1 cellular context compared by ENCODE assay signal in the genomic region with DNA sequence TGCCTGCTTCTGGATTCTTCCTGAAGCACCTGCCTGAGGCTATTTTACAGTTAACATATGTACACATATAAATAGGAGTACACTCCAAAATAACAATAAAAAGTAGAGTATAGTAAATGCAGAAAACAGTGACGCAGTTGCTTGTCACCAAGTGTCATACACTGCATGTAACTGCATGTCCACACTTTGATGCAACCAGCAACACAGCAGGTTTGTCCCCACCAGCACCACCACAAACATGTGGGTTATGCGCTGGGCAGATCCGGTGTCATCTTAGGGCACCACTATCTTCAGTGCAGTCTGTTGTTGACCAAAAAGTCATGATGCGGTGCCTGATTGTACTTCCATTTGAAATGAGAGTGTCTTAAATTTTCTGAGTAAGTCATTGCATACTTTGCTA.
TF ChIP-seq lines count a peak whose summit lies in the region.

No MANE protein-coding gene starts in this region.

TF ChIP-seq in HepG2, 621 proteins besides CTCF, POLR2A, EP300 and RAD21:
- TF ChIP-seq ZBTB1 (CRISPR knock-in tag; IDR thresholded peaks at IDR 0.05; ENCODE audit: borderline replicate concordance): no peak
- TF ChIP-seq HMG20A (CRISPR knock-in tag; IDR thresholded peaks at IDR 0.05; ENCODE audit: borderline replicate concordance): no peak
- no peak for TF ChIP-seq HNRNPUL1 (IDR thresholded peaks at IDR 0.05; ENCODE audit: low read depth, low read length)
- no peak for TF ChIP-seq ZNF781 (CRISPR knock-in tag; IDR thresholded peaks at IDR 0.05; ENCODE audit: borderline replicate concordance, not compliant biosample characterization)
- TF ChIP-seq, protein P1, sequence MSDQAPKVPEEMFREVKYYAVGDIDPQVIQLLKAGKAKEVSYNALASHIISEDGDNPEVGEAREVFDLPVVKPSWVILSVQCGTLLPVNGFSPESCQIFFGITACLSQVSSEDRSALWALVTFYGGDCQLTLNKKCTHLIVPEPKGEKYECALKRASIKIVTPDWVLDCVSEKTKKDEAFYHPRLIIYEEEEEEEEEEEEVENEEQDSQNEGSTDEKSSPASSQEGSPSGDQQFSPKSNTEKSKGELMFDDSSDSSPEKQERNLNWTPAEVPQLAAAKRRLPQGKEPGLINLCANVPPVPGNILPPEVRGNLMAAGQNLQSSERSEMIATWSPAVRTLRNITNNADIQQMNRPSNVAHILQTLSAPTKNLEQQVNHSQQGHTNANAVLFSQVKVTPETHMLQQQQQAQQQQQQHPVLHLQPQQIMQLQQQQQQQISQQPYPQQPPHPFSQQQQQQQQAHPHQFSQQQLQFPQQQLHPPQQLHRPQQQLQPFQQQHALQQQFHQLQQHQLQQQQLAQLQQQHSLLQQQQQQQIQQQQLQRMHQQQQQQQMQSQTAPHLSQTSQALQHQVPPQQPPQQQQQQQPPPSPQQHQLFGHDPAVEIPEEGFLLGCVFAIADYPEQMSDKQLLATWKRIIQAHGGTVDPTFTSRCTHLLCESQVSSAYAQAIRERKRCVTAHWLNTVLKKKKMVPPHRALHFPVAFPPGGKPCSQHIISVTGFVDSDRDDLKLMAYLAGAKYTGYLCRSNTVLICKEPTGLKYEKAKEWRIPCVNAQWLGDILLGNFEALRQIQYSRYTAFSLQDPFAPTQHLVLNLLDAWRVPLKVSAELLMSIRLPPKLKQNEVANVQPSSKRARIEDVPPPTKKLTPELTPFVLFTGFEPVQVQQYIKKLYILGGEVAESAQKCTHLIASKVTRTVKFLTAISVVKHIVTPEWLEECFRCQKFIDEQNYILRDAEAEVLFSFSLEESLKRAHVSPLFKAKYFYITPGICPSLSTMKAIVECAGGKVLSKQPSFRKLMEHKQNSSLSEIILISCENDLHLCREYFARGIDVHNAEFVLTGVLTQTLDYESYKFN (CRISPR knock-in tag; conservative IDR thresholded peaks at IDR 0.05): no peak
- no peak for TF ChIP-seq ELF3 (CRISPR knock-in tag; IDR thresholded peaks at IDR 0.05)
- TF ChIP-seq ZNF12 (CRISPR knock-in tag; IDR thresholded peaks at IDR 0.05): no peak
- TF ChIP-seq, protein P2, sequence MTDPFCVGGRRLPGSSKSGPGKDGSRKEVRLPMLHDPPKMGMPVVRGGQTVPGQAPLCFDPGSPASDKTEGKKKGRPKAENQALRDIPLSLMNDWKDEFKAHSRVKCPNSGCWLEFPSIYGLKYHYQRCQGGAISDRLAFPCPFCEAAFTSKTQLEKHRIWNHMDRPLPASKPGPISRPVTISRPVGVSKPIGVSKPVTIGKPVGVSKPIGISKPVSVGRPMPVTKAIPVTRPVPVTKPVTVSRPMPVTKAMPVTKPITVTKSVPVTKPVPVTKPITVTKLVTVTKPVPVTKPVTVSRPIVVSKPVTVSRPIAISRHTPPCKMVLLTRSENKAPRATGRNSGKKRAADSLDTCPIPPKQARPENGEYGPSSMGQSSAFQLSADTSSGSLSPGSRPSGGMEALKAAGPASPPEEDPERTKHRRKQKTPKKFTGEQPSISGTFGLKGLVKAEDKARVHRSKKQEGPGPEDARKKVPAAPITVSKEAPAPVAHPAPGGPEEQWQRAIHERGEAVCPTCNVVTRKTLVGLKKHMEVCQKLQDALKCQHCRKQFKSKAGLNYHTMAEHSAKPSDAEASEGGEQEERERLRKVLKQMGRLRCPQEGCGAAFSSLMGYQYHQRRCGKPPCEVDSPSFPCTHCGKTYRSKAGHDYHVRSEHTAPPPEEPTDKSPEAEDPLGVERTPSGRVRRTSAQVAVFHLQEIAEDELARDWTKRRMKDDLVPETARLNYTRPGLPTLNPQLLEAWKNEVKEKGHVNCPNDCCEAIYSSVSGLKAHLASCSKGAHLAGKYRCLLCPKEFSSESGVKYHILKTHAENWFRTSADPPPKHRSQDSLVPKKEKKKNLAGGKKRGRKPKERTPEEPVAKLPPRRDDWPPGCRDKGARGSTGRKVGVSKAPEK (CRISPR knock-in tag; IDR thresholded peaks at IDR 0.05; ENCODE audit: borderline replicate concordance): no peak
- no peak for TF ChIP-seq ZNF264 (CRISPR knock-in tag; IDR thresholded peaks at IDR 0.05)
- TF ChIP-seq MIER2 (CRISPR knock-in tag; IDR thresholded peaks at IDR 0.05): no peak
